Comparison of ENCODE assay signal across 18 cellular contexts in the genomic region with DNA sequence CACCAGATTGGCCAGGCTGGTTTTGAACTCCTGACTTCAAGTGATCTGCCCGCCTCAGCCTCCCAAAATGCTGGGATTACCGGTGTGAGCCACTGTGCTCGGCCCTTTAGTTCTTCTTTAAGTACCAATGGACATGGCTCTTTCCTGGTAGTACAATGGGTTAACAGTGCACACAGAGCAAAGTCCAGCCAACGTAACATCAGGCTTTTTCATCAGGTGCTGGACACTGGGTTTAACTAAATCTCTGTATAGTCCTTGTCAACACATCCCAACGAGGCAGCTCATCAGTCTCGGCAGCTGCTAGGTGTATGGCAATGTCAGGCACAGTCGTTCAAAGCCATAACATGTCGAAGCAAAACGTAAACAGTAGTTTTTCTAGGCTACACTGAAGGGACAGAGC.
DNase-seq lines count a peak whose midpoint lies in the region; ATAC-seq and TF ChIP-seq lines count a peak whose summit lies in the region.
"Had no signal": no experiment of that assay in that cellular context is flagged by ENCODE, and none has a peak within 500 bp of the region (broad histone marks: within the 10 kb centered on the region; RNA-seq: fewer than 3 reads in every experiment).

No MANE protein-coding gene starts in this region.

- H3K27me3 ChIP-seq in WERI-Rb-1 (ENCODE audit: insufficient read depth, low read depth, severe bottlenecking) = peaks cover 12% of the 10 kb centered on the region
- H3K27me3 ChIP-seq: SJSA1 had no signal

- H3K4me3 ChIP-seq in LNCaP clone FGC (ENCODE audit: low read depth, low read length) = peak overlapping the region; percentile 9; the same call in 1 of the 2 replicates
- H3K4me3 ChIP-seq in WERI-Rb-1 (ENCODE audit: low read depth, low read length) = no peak overlapping the region
- H3K4me3 ChIP-seq: BLaER1, SJSA1 had no signal

- no peak for DNase-seq in LNCaP clone FGC (ENCODE audit: low read depth)
- DNase-seq in left colon = peak in 1 of 2 donors; percentile 10
- peak; percentile 12 for DNase-seq in mucosa of gallbladder (ENCODE audit: low spot score)
- DNase-seq in WERI-Rb-1 = no peak
- no peak for DNase-seq in activated T-cell treated with anti-CD3 and anti-CD28 coated beads, Interleukin-2, amount 50 U/mL, for 24 hours
- DNase-seq in ACHN = no peak
- no peak for DNase-seq in stimulated activated CD4-positive, alpha-beta T cell treated with anti-CD3 and anti-CD28 coated beads, Interleukin-4, amount 100 ng/mL, for 1 hour
- DNase-seq: CD4-positive, alpha-beta memory T cell; DMS153; IMR-90; NCI-H1694; NCI-H446 treated with DMSO at 0.1 percent for 48 hours; NCI-H526 treated with DMSO at 0.1 percent for 48 hours; OCI-M1 had no signal

- no peaks in the 10 kb centered on the region for H3K36me3 ChIP-seq in WERI-Rb-1
- H3K36me3 ChIP-seq: SJSA1 had no signal

- H3K36me3 Mint-ChIP-seq in activated T-cell treated with anti-CD3 and anti-CD28 coated beads, Interleukin-2, amount 50 U/mL, for 24 hours (ENCODE audit: low read depth) = peaks cover 33% of the 10 kb centered on the region

- H3K27me3 Mint-ChIP-seq in activated T-cell treated with anti-CD3 and anti-CD28 coated beads, Interleukin-2, amount 50 U/mL, for 24 hours = peaks cover 40% of the 10 kb centered on the region
- H3K27me3 Mint-ChIP-seq: CD4-positive, alpha-beta memory T cell had no signal

- no peaks in the 10 kb centered on the region for H3K4me1 Mint-ChIP-seq in activated T-cell treated with anti-CD3 and anti-CD28 coated beads, Interleukin-2, amount 50 U/mL, for 24 hours (ENCODE audit: low read depth)
- H3K4me1 Mint-ChIP-seq: CD4-positive, alpha-beta memory T cell had no signal

- intact Hi-C loops in left colon (cut with DNase I, micrococcal nuclease) = no loop called here

- TF ChIP-seq CTCF in LNCaP clone FGC (IDR thresholded peaks at IDR 0.05; ENCODE audit: control insufficient read depth, extremely low read depth, insufficient read depth) (no peak), WERI-Rb-1 (IDR thresholded peaks at IDR 0.05; ENCODE audit: low read depth, low read length) (no peak)

- no peaks in the 10 kb centered on the region for H3K9me3 ChIP-seq in WERI-Rb-1 (ENCODE audit: severe bottlenecking)
- H3K9me3 ChIP-seq: SJSA1 had no signal

- H3K9me3 Mint-ChIP-seq in activated T-cell treated with anti-CD3 and anti-CD28 coated beads, Interleukin-2, amount 50 U/mL, for 24 hours = no peaks in the 10 kb centered on the region

- H3K4me3 Mint-ChIP-seq in activated T-cell treated with anti-CD3 and anti-CD28 coated beads, Interleukin-2, amount 50 U/mL, for 24 hours = no peak overlapping the region

- no peak overlapping the region for H3K27ac ChIP-seq in WERI-Rb-1
- H3K27ac ChIP-seq: BLaER1, KMS-11, SJSA1 had no signal

- no peak overlapping the region for H3K27ac Mint-ChIP-seq in activated T-cell treated with anti-CD3 and anti-CD28 coated beads, Interleukin-2, amount 50 U/mL, for 24 hours

- ATAC-seq in left colon = peak; percentile 84
- ATAC-seq: Right ventricle myocardium inferior had no signal

- in situ Hi-C loops in ACHN (cut with HindIII; ENCODE audit: low pct_ligation_motif_present, low pct_unique_long_range_greater_than_20kb, low sequenced_read_pairs) = no loop called here
